ENCODE assay signal across 23 cellular contexts in the genomic region with DNA sequence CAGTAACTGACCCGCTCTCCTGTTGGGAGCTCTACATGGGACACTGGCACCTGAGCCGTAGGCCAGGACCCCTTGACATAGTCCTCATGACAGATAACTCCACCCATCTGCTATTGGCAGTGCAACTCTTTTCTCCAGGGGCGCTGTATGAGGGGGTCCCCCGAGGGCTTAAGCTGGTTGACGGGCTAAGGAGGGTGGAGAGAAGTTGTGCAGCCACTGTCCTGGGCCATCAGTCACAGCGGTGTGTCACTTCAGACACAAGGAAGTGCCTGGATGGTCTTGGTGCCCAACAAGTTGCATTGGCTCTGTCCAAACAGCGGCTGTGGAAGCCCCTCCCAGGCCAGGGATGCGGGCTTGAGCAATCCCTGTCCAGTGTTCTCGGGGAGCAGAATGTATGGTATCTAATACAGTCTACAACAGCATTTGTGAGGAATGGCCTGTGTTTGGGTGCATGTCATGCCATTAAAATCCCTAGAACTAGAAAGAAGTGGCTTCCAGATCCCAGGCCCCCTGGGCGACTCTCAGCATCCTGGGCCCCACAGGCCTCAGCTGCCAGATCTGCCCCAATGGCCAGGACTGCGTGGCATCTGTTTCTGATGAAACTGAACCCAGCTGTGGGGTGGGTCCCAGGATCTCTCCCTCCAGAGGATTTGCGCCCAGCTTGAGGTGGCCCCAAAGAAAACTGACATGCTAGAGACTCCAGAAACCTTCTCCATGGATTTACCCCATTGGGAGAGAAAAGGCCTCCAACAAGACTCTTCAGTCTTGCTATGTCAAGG.
"Had no signal": no experiment of that assay in that cellular context is flagged by ENCODE, and none has a peak within 500 bp of the region (broad histone marks: within the 10 kb centered on the region; RNA-seq: fewer than 3 reads in every experiment).

No MANE protein-coding gene starts in this region.

- H3K36me3 ChIP-seq: adrenal gland, gastroesophageal sphincter, lower lobe of right lung, ovary, transverse colon had no signal

- H3K27me3 ChIP-seq: adrenal gland, body of pancreas, gastroesophageal sphincter, ovary, spleen, transverse colon had no signal

- ATAC-seq: activated T-cell treated with anti-CD3 and anti-CD28 coated beads, Interleukin-2, amount 50 U/mL, for 72 hours; body of pancreas; gastroesophageal sphincter; lower lobe of right lung; psoas muscle had no signal

- H3K4me3 ChIP-seq: adrenal gland, body of pancreas, gastroesophageal sphincter, lower lobe of right lung, ovary, psoas muscle, spleen, transverse colon had no signal

- H3K9me3 ChIP-seq: adrenal gland, body of pancreas, gastroesophageal sphincter, lower lobe of right lung, neutrophil, ovary, psoas muscle, spleen, transverse colon had no signal

- H3K27ac ChIP-seq: adrenal gland, body of pancreas, gastroesophageal sphincter, lower lobe of right lung, neutrophil, ovary, psoas muscle, spleen, transverse colon had no signal

- DNase-seq: activated CD4-positive, alpha-beta T cell treated with anti-CD3 and anti-CD28 coated beads for 4 hours; activated CD4-positive, alpha-beta T cell treated with anti-CD3 and anti-CD28 coated beads, Interleukin-2, amount 50 U/mL, for 48 hours; activated CD4-positive, CD25-positive, alpha-beta regulatory T cell; activated naive CD4-positive, alpha-beta T cell treated with anti-CD3 and anti-CD28 coated beads for 36 hours; activated naive CD8-positive, alpha-beta T cell treated with anti-CD3 and anti-CD28 coated beads for 36 hours; activated T-cell treated with anti-CD3 and anti-CD28 coated beads, Interleukin-2, amount 50 U/mL, for 72 hours; aorta; effector memory CD4-positive, alpha-beta T cell; erythroblast; hippocampal formation; kidney; lower lobe of right lung; mesenchymal stem cell; ovary; psoas muscle; spleen; stimulated activated naive CD4-positive, alpha-beta T cell treated with Interleukin-2 at 50 U/mL for 16 hours; T-helper 1 cell; transverse colon had no signal

- H3K4me1 ChIP-seq: adrenal gland, body of pancreas, gastroesophageal sphincter, lower lobe of right lung, psoas muscle, spleen, transverse colon had no signal
